9 cellular contexts compared by ENCODE assay signal in the genomic region with DNA sequence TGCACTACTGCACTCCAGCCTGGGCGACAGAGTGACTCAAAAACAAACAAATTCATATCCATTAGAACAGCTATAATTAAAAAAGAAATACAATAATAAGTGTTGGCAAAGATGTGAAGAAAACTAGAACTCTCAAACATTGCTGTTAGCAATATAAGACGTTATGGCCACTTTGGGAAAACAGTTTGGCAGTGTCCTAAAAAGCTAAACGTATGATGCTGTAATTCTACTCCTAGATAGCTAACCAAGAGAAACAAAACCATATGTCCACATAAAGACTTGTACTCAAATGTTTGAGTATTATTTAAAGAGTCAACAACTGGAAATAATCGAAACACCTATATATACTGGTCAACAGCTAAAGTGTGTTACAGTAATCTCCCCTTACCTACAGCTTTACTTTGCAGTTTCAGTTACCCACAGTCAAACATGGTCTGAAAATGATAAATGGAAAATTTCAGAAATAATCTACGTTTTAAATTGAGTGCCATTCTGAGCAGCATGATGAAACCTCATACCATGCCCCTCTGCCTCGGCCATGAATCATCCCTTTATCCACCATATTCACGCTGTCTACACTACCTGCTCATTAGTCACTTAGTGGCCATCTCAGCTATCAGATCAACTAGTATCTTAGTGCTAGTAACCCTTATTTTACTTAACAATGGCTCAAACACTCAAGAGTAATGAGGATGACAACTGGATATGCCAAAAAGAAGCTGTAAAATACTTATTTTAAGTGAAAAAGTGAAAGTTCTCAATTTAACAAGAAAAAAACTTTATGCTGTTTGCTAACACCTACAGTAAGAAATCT. TPM values are rescaled to one million over a fixed set of nuclear protein-coding genes. Genes with fewer than 3 reads are reported as not detected.
DNase-seq lines count a peak whose midpoint lies in the region; ATAC-seq and TF ChIP-seq lines count a peak whose summit lies in the region.
"Had no signal": no experiment of that assay in that cellular context is flagged by ENCODE, and none has a peak within 500 bp of the region (broad histone marks: within the 10 kb centered on the region; RNA-seq: fewer than 3 reads in every experiment).

No MANE protein-coding gene starts in this region.

- H3K4me3 ChIP-seq in smooth muscle cell = no peak overlapping the region

- H3K4me1 ChIP-seq in smooth muscle cell (ENCODE audit: low read depth) = peaks cover 11% of the 10 kb centered on the region

- no peak overlapping the region for H2AFZ ChIP-seq in smooth muscle cell (ENCODE audit: low read depth)

- no peaks in the 10 kb centered on the region for H3K36me3 ChIP-seq in smooth muscle cell (ENCODE audit: low read depth)

- peak in 1 of 2 donors; percentile 37 for DNase-seq in activated T-cell treated with anti-CD3 and anti-CD28 coated beads, Interleukin-2, amount 50 U/mL, for 72 hours
- DNase-seq in activated T-cell treated with anti-CD3 and anti-CD28 coated beads for 4 hours (no peak), NCI-H524 treated with DMSO at 0.1 percent for 48 hours (lab: John Stamatoyannopoulos, UW) (peak; percentile 17), dedifferentiated amniotic fluid mesenchymal stem cell (ENCODE audit: extremely low spot score) (peak; percentile 67), smooth muscle cell (lab: John Stamatoyannopoulos, UW; ENCODE audit: unreplicated experiment) (no peak), NCI-H748 (lab: John Stamatoyannopoulos, UW; ENCODE audit: unreplicated experiment) (no peak), Kasumi-1 (lab: John Stamatoyannopoulos, UW) (no peak)

- H3K4me1 Mint-ChIP-seq in activated T-cell treated with anti-CD3 and anti-CD28 coated beads, Interleukin-2, amount 50 U/mL, for 72 hours (ENCODE audit: low read depth) = peaks cover 35% of the 10 kb centered on the region

- 46% methylated on average over 7 of the region's 7 CpGs for WGBS in smooth muscle cell (ENCODE audit: low lambda C conversion rate)

- peak overlapping the region in 1 of 2 donors; percentile 41 for H3K4me3 Mint-ChIP-seq in activated T-cell treated with anti-CD3 and anti-CD28 coated beads, Interleukin-2, amount 50 U/mL, for 72 hours
- H3K4me3 Mint-ChIP-seq: CD14-positive monocyte had no signal

- no peak overlapping the region for H3K9ac ChIP-seq in smooth muscle cell (ENCODE audit: low read depth)

- ATAC-seq in activated T-cell treated with anti-CD3 and anti-CD28 coated beads, Interleukin-2, amount 50 U/mL, for 72 hours (replicated peaks in 1 of 2) = peak; percentile 24 to 37
- no peak for ATAC-seq in GM18861 (IDR thresholded peaks at IDR 0.05; ENCODE audit: unreplicated experiment)

- H3K27ac ChIP-seq in smooth muscle cell (ENCODE audit: low read depth) = peak overlapping the region; percentile 57

- no peaks in the 10 kb centered on the region for H3K36me3 Mint-ChIP-seq in activated T-cell treated with anti-CD3 and anti-CD28 coated beads, Interleukin-2, amount 50 U/mL, for 72 hours (ENCODE audit: insufficient read depth in 2 of 2)

- no peaks in the 10 kb centered on the region for H3K27me3 ChIP-seq in smooth muscle cell (ENCODE audit: low read depth)

- H3K9me3 Mint-ChIP-seq in activated T-cell treated with anti-CD3 and anti-CD28 coated beads, Interleukin-2, amount 50 U/mL, for 72 hours = no peaks in the 10 kb centered on the region
- H3K9me3 Mint-ChIP-seq: CD14-positive monocyte had no signal

- H3K79me2 ChIP-seq in smooth muscle cell (ENCODE audit: low read depth) = peaks cover 70% of the 10 kb centered on the region

- no peak overlapping the region for H3K4me2 ChIP-seq in smooth muscle cell

- peak overlapping the region; percentile 34 for H3K27ac Mint-ChIP-seq in activated T-cell treated with anti-CD3 and anti-CD28 coated beads, Interleukin-2, amount 50 U/mL, for 72 hours

- H3F3A ChIP-seq in smooth muscle cell (ENCODE audit: low read depth) = peaks cover 7% of the 10 kb centered on the region

- no peaks in the 10 kb centered on the region for H3K9me3 ChIP-seq in smooth muscle cell (replicated peaks; ENCODE audit: low read depth)

- H4K20me1 ChIP-seq in smooth muscle cell (ENCODE audit: low read depth) = peaks cover 70% of the 10 kb centered on the region

- H3K27me3 Mint-ChIP-seq in activated T-cell treated with anti-CD3 and anti-CD28 coated beads, Interleukin-2, amount 50 U/mL, for 72 hours (ENCODE audit: low read depth) = no peaks in the 10 kb centered on the region

- TF ChIP-seq CTCF in smooth muscle cell (IDR thresholded peaks at IDR 0.05; ENCODE audit: borderline replicate concordance, insufficient read depth, poor library complexity, severe bottlenecking) = no peak

RNA-seq across cellular contexts. Expression of gene ELF2, which starts 4.9 kb away (rescaled TPM):
- total RNA-seq in activated T-cell treated with anti-CD3 and anti-CD28 coated beads, Interleukin-2, amount 50 U/mL, for 72 hours = 10 to 100 TPM; 34.8 to 36.4 TPM
- 37.2 and 39.8 TPM in 2 replicates for total RNA-seq in smooth muscle cell
- polyA plus RNA-seq in smooth muscle cell = 24.2 and 26.1 TPM in 2 replicates

Comparison
In these comparisons a context has a peak if more than half of its experiments do, and no peak if none do; other contexts are left out.
1. DNase-seq: peak in NCI-H524 treated with DMSO at 0.1 percent for 48 hours (single experiment) and dedifferentiated amniotic fluid mesenchymal stem cell (single experiment); none in activated T-cell treated with anti-CD3 and anti-CD28 coated beads for 4 hours (single experiment), smooth muscle cell (single experiment), NCI-H748 (single experiment) and Kasumi-1 (0 of 2).